Comparison of ENCODE assay signal across 18 cellular contexts in the genomic region with DNA sequence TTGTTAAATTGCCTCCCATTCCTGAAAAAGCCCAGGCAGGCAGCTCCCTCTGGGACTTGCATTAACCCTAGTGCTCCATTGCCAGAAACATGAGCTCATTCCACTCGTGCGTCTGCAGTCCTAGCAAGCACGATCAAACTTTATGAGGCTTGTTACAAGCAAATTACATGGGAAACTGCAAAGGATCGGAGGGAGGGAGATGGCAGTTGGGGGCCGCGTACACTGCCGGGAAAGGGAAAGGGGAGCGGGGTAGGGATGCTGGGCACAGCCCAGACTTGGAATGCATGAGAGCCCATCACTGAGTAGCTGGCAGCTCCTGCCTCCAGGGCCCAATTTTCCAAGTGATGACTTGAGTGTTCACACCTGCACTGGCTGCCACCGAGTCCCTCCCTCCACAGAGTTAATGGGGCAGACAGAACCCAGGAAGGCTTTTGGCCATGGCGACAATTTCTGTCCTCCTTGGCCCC.
DNase-seq lines count a peak whose midpoint lies in the region; ATAC-seq and TF ChIP-seq lines count a peak whose summit lies in the region.
"Had no signal": no experiment of that assay in that cellular context is flagged by ENCODE, and none has a peak within 500 bp of the region (broad histone marks: within the 10 kb centered on the region; RNA-seq: fewer than 3 reads in every experiment).

No MANE protein-coding gene starts in this region.

- H3K4me1 ChIP-seq in HEK293 (ENCODE audit: control insufficient read depth, insufficient read depth, low read length): peaks cover 23% of the 10 kb centered on the region
- H3K4me1 ChIP-seq in esophagus muscularis mucosa: no peaks in the 10 kb centered on the region
- H3K4me1 ChIP-seq: A549 had no signal

- WGBS in esophagus muscularis mucosa: 71% methylated on average over 10 of the region's 10 CpGs

- no peak overlapping the region for H3K4me3 ChIP-seq in HEK293 (ENCODE audit: low read depth, low read length)
- no peak overlapping the region for H3K4me3 ChIP-seq in esophagus muscularis mucosa
- H3K4me3 ChIP-seq: A549 had no signal

- H3K27ac ChIP-seq in HEK293 (ENCODE audit: extremely low read depth, low read depth, low read length) (peak overlapping the region; percentile 73), esophagus muscularis mucosa (replicated peaks in 1 of 4) (no peak overlapping the region)
- H3K27ac ChIP-seq: A549 had no signal

- no peaks in the 10 kb centered on the region for H3K36me3 Mint-ChIP-seq in nephron (ENCODE audit: low read depth)

- DNase-seq in esophagus muscularis mucosa (ENCODE audit: extremely low spot score) (peak; percentile 77), stromal cell of bone marrow (ENCODE audit: low read depth) (peak; percentile 20), left ventricle myocardium superior (no peak), erythroblast (lab: John Stamatoyannopoulos, UW) (no peak), DMS53 (lab: John Stamatoyannopoulos, UW) (no peak)
- no peak for DNase-seq in stimulated activated CD4-positive, alpha-beta T cell treated with anti-CD3 and anti-CD28 coated beads, Interleukin-2, amount 100 ng/mL, for 48 hours
- DNase-seq: C1 segment of cervical spinal cord; GOT3; KBM-7; NCI-H1436 treated with DMSO at 0.1 percent for 48 hours; NCI-H2029 treated with DMSO at 0.1 percent for 48 hours; NCI-H226; NCI-H524 treated with DMSO at 0.1 percent for 48 hours; NK-92 treated with Interleukin-12 subunit alpha and Interleukin-12 subunit beta, amount 100 ng/mL, for 24 hours; RPMI8226 had no signal

- TF ChIP-seq EP300 in esophagus muscularis mucosa (IDR thresholded peaks at IDR 0.05): no peak

- H3K36me3 ChIP-seq in HEK293 (ENCODE audit: control insufficient read depth in 2 of 2, insufficient read depth in 1 of 2, low read length in 2 of 2) (no peaks in the 10 kb centered on the region), esophagus muscularis mucosa (no peaks in the 10 kb centered on the region)

- H3K9me3 ChIP-seq in HEK293 (ENCODE audit: control insufficient read depth, insufficient read depth, low read depth, low read length) (no peaks in the 10 kb centered on the region), esophagus muscularis mucosa (no peaks in the 10 kb centered on the region)
- H3K9me3 ChIP-seq: A549 had no signal

- no peak for ATAC-seq in left ventricle myocardium superior
- ATAC-seq: A549 had no signal

- no peaks in the 10 kb centered on the region for H3K27me3 ChIP-seq in esophagus muscularis mucosa

- POLR2A ChIA-PET in HEK293 (lab: Yijun Ruan, JAX): interaction anchor here (1.2 kb wide), 1 partner anchor 113 kb away, joined by 3 read pairs; no protein-coding TSS in a partner anchor

- H3K4me3 Mint-ChIP-seq in nephron: no peak overlapping the region

- TF ChIP-seq CTCF in HEK293 (tag by site-specific recombination; IDR thresholded peaks at IDR 0.05) (no peak), esophagus muscularis mucosa (IDR thresholded peaks at IDR 0.05) (no peak), nephron (IDR thresholded peaks at IDR 0.05; ENCODE audit: unreplicated experiment in 3 of 3) (no peak)

- H3K27me3 Mint-ChIP-seq in nephron (ENCODE audit: low read depth): peaks cover 22% of the 10 kb centered on the region

- intact Hi-C loops in esophagus muscularis mucosa (cut with DNase I): no loop called here
- intact Hi-C loops in left ventricle myocardium superior (cut with micrococcal nuclease): no loop called here

- peaks cover 47% of the 10 kb centered on the region for H3K4me1 Mint-ChIP-seq in nephron

- no peaks in the 10 kb centered on the region for H3K9me3 Mint-ChIP-seq in nephron

- CTCF ChIA-PET in HEK293 (lab: Yijun Ruan, JAX): interaction anchor here (0.8 kb wide), 1 partner anchor 90 kb away, joined by 3 read pairs; no protein-coding TSS in a partner anchor

- TF ChIP-seq POLR2A in esophagus muscularis mucosa (IDR thresholded peaks at IDR 0.05; ENCODE audit: low read depth): no peak
- TF ChIP-seq POLR2A in erythroblast (IDR thresholded peaks at IDR 0.05; ENCODE audit: low read length): no peak

- peak overlapping the region in 2 of 3 experiments; percentile 12 to 15 for H3K27ac Mint-ChIP-seq in nephron

TF ChIP-seq in HEK293, 187 proteins besides CTCF, POLR2A, EP300 and RAD21 (continues in another document):
- 0 out of 2 replicates have a peak, but pooled peaks have one; percentile 42 for TF ChIP-seq ZBTB21 (tag by site-specific recombination; IDR thresholded peaks at IDR 0.05)
- no peak for TF ChIP-seq ZNF292 (tag by site-specific recombination; IDR thresholded peaks at IDR 0.05; ENCODE audit: borderline replicate concordance, low read depth)
- TF ChIP-seq ZNF670 (tag by site-specific recombination; IDR thresholded peaks at IDR 0.05; ENCODE audit: low read depth): no peak
- no peak for TF ChIP-seq ZNF214 (tag by site-specific recombination; IDR thresholded peaks at IDR 0.05; ENCODE audit: borderline replicate concordance)
- TF ChIP-seq ZNF658 (tag by site-specific recombination; IDR thresholded peaks at IDR 0.05): no peak
- no peak for TF ChIP-seq ZNF416 (tag by site-specific recombination; IDR thresholded peaks at IDR 0.05)
- TF ChIP-seq ZBTB20 (tag by site-specific recombination; IDR thresholded peaks at IDR 0.05): peak; percentile 64; the same call in 1 of the 2 replicates
- TF ChIP-seq ZNF600 (tag by site-specific recombination; IDR thresholded peaks at IDR 0.05): peak; percentile 51; the same call in 1 of the 2 replicates
- peak; percentile 91 for TF ChIP-seq ZNF423 (tag by site-specific recombination; IDR thresholded peaks at IDR 0.05)
- TF ChIP-seq GFI1B (tag by site-specific recombination; IDR thresholded peaks at IDR 0.05): no peak
- TF ChIP-seq, protein P1, sequence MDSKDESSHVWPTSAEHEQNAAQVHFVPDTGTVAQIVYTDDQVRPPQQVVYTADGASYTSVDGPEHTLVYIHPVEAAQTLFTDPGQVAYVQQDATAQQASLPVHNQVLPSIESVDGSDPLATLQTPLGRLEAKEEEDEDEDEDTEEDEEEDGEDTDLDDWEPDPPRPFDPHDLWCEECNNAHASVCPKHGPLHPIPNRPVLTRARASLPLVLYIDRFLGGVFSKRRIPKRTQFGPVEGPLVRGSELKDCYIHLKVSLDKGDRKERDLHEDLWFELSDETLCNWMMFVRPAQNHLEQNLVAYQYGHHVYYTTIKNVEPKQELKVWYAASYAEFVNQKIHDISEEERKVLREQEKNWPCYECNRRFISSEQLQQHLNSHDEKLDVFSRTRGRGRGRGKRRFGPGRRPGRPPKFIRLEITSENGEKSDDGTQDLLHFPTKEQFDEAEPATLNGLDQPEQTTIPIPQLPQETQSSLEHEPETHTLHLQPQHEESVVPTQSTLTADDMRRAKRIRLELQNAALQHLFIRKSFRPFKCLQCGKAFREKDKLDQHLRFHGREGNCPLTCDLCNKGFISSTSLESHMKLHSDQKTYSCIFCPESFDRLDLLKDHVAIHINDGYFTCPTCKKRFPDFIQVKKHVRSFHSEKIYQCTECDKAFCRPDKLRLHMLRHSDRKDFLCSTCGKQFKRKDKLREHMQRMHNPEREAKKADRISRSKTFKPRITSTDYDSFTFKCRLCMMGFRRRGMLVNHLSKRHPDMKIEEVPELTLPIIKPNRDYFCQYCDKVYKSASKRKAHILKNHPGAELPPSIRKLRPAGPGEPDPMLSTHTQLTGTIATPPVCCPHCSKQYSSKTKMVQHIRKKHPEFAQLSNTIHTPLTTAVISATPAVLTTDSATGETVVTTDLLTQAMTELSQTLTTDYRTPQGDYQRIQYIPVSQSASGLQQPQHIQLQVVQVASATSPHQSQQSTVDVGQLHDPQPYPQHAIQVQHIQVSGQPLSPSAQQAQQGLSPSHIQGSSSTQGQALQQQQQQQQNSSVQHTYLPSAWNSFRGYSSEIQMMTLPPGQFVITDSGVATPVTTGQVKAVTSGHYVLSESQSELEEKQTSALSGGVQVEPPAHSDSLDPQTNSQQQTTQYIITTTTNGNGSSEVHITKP (tag by site-specific recombination; IDR thresholded peaks at IDR 0.05): peak; percentile 96
- peak; percentile 99 for TF ChIP-seq WT1 (tag by site-specific recombination; IDR thresholded peaks at IDR 0.05)
- no peak for TF ChIP-seq ZNF280C (tag by site-specific recombination; IDR thresholded peaks at IDR 0.05)

Comparison
In these comparisons a context has a peak if more than half of its experiments do, and no peak if none do; other contexts are left out.
1. DNase-seq: peak in esophagus muscularis mucosa (single experiment) and stromal cell of bone marrow (single experiment); none in left ventricle myocardium superior (single experiment), erythroblast (0 of 2), stimulated activated CD4-positive, alpha-beta T cell treated with anti-CD3 and anti-CD28 coated beads, Interleukin-2, amount 100 ng/mL, for 48 hours (0 of 2) and DMS53 (single experiment).